In the genomic region with DNA sequence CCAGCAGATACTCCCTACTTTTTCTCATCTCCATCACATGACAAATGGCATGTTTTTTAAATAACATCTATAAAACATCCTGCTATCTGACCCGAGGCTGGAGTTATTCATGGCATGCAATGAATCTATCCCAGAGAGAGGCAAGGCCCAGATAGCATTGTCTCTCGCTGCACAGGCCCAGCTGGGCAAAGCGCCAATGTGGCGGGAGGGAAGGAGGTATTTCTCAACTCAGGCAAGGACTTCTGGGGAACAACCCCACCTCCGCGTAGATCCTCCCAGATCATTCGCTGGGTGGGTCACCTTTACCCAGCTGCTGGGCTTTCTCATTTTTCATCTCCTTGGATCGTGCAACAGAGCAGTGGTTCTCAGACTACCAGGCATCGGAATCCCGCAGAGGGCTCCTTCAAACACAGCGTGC, we compare ENCODE assay signal across 14 cellular contexts. TPM values are rescaled to one million over a fixed set of nuclear protein-coding genes. Genes with fewer than 3 reads are reported as not detected.
DNase-seq lines count a peak whose midpoint lies in the region; ATAC-seq, FAIRE-seq and TF ChIP-seq lines count a peak whose summit lies in the region.
"Had no signal": no experiment of that assay in that cellular context is flagged by ENCODE, and none has a peak within 500 bp of the region (broad histone marks: within the 10 kb centered on the region; RNA-seq: fewer than 3 reads in every experiment).

No MANE protein-coding gene starts in this region.

- ATAC-seq in omental fat pad (ENCODE audit: low FRiP score) (peak; percentile 86), HG02840 (IDR thresholded peaks at IDR 0.05; ENCODE audit: low FRiP score, unreplicated experiment) (no peak)

- TF ChIP-seq POLR2A in H54 (IDR thresholded peaks at IDR 0.05; ENCODE audit: low read depth, low read length) = no peak

- DNase-seq in EH (ENCODE audit: low read depth) (peak; percentile 96), SHP77 treated with DMSO at 0.1 percent for 48 hours (lab: John Stamatoyannopoulos, UW) (peak; percentile 35), foreskin melanocyte (peak; percentile 63), omental fat pad (ENCODE audit: low spot score) (peak; percentile 48), T-helper 1 cell (no peak), HuH-7.5 (ENCODE audit: low spot score) (no peak), H54 (ENCODE audit: insufficient read length, low spot score) (no peak)
- DNase-seq: activated T-cell treated with anti-CD3 and anti-CD28 coated beads, Interleukin-2, amount 50 U/mL, for 48 hours; dorsolateral prefrontal cortex; stimulated activated CD8-positive, alpha-beta memory T cell treated with anti-CD3 and anti-CD28 coated beads, Interleukin-4, amount 100 ng/mL, for 48 hours; T-helper 2 cell had no signal

- no peak for FAIRE-seq in H54 (lab: Jason Lieb, UNC)
- FAIRE-seq: islet of Langerhans had no signal

- TF ChIP-seq CTCF in omental fat pad (IDR thresholded peaks at IDR 0.05) = no peak

RNA-seq across cellular contexts. Expression of a gene that starts 59.8 kb away (rescaled TPM):
- 10 to 100 TPM; 10.7 to 63.7 (median 41.0) TPM for total RNA-seq in omental fat pad
- total RNA-seq: NCI-H460 had no signal

Comparison
In these comparisons a context has a peak if more than half of its experiments do, and no peak if none do; other contexts are left out.
1. DNase-seq: peak in EH (single experiment), SHP77 treated with DMSO at 0.1 percent for 48 hours (single experiment), foreskin melanocyte (single experiment) and omental fat pad (single experiment); none in T-helper 1 cell (0 of 5), HuH-7.5 (single experiment) and H54 (single experiment).